In the genomic region with DNA sequence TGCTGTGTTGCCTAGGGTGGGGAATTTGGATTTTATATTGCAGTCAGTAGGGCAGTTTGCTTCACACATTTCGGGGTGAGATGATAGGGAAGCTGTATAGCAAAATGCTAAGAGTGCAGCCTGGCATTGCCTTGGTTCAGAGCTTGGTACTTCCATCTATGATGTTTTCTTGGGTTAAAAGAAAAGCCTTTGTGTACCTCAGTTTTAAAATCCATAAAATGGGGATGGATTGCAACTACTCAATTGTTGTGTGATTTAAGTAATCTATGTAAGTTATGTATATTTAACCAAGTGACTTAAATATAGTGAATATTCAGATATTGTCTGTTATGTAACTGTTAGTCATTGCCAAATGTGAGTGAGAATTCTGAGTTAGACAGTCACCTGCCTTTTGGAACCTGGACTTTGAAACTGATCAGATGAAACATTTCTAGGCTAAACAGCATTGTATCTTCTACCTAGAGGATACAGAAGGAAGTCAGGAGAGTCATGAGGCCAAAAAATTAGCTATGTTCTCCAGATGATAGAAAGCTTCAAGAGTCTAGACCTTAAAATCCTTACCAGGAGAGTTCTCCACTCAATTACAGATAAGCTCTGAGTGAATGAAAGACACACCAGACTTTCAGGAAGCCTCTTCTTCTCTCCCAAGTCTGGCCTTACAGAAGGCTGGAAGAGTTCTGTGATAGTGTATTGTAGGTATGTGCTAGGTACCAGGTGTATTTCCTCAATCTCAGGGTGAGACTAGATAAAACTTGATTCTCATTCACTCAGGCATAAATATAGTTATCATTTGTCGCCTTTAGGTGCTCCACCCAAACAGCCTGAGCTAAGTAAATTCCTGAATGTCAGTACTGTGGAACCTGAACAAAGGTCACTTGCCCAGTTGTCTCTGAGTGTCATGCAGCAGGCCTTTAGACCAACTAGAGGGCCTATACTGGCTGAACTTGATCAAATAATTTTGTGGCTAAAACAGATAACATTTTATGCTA, we compare ENCODE assay signal across 19 cellular contexts. TPM values are rescaled to one million over a fixed set of nuclear protein-coding genes. Genes with fewer than 3 reads are reported as not detected.
DNase-seq lines count a peak whose midpoint lies in the region; ATAC-seq and TF ChIP-seq lines count a peak whose summit lies in the region.
"Had no signal": no experiment of that assay in that cellular context is flagged by ENCODE, and none has a peak within 500 bp of the region (broad histone marks: within the 10 kb centered on the region; RNA-seq: fewer than 3 reads in every experiment).

No MANE protein-coding gene starts in this region.

- peaks cover 54% of the 10 kb centered on the region for H3K4me1 Mint-ChIP-seq in activated T-cell treated with anti-CD3 and anti-CD28 coated beads, Interleukin-2, amount 50 U/mL, for 24 hours (ENCODE audit: low read depth)

- H3K4me2 ChIP-seq in trophoblast cell (ENCODE audit: low read length): no peak overlapping the region

- no peaks in the 10 kb centered on the region for H3K79me1 ChIP-seq in trophoblast cell (ENCODE audit: low read length)

- WGBS in trophoblast cell (ENCODE audit: extremely low coverage, insufficient coverage, insufficient read length): no CpG with 5 or more reads among the region's 2 CpGs

- peaks cover 0 to 60% (median 9%) of the 10 kb centered on the region in 4 donors for H3K4me1 ChIP-seq in Peyer's patch
- H3K4me1 ChIP-seq in trophoblast cell (ENCODE audit: control insufficient read depth in 1 of 2, insufficient read depth in 2 of 2, low read length in 2 of 2): no peaks in the 10 kb centered on the region
- H3K4me1 ChIP-seq in effector memory CD4-positive, alpha-beta T cell (ENCODE audit: control insufficient read depth, insufficient read depth, low read length, poor library complexity, severe bottlenecking): peaks cover 17% of the 10 kb centered on the region

- H3K27ac Mint-ChIP-seq in activated T-cell treated with anti-CD3 and anti-CD28 coated beads, Interleukin-2, amount 50 U/mL, for 24 hours: peak overlapping the region; percentile 30

- intact Hi-C loops in left ventricle myocardium superior (cut with micrococcal nuclease): no loop called here

- H3K4me3 ChIP-seq in Peyer's patch (peak overlapping the region in 2 of 4 donors; percentile 4 to 8), trophoblast cell (ENCODE audit: low read depth, low read length) (no peak overlapping the region)
- H3K4me3 ChIP-seq in effector memory CD4-positive, alpha-beta T cell (ENCODE audit: insufficient read depth, low read depth, low read length, poor library complexity, severe bottlenecking): no peak overlapping the region

- no peak for DNase-seq in activated T-cell treated with anti-CD3 and anti-CD28 coated beads, Interleukin-2, amount 50 U/mL, for 24 hours
- DNase-seq in activated T-cell treated with anti-CD3 and anti-CD28 coated beads for 4 hours (no peak), Peyer's patch (peak in 1 of 3 donors; percentile 79), left ventricle myocardium superior (no peak), trophoblast cell (peak in 1 of 2 donors; percentile 33), C1 segment of cervical spinal cord (lab: John Stamatoyannopoulos, UW) (no peak)
- DNase-seq in effector memory CD4-positive, alpha-beta T cell: no peak
- no peak for DNase-seq in stimulated activated CD4-positive, alpha-beta T cell treated with anti-CD3 and anti-CD28 coated beads, Interleukin-2, amount 100 ng/mL, for 24 hours
- DNase-seq: activated CD8-positive, alpha-beta memory T cell treated with anti-CD3 and anti-CD28 coated beads for 24 hours; activated gamma-delta T cell; esophagus squamous epithelium; head of caudate nucleus; kidney; NCI-H1417; NCI-H2171 treated with DMSO at 0.1 percent for 48 hours; posterior cingulate gyrus; spleen; stimulated activated naive CD4-positive, alpha-beta T cell treated with Interleukin-2 at 50 U/mL for 16 hours had no signal

- no peak overlapping the region for H2AFZ ChIP-seq in trophoblast cell (ENCODE audit: insufficient read depth, low read length, poor library complexity)

- H2BK120ac ChIP-seq in trophoblast cell (ENCODE audit: insufficient read depth, low read length, poor library complexity): no peak overlapping the region

- H3K27ac ChIP-seq in Peyer's patch (peak overlapping the region in 3 of 4 donors; percentile 33 to 75 (median 60)), trophoblast cell (ENCODE audit: low read depth, low read length) (no peak overlapping the region)
- no peak overlapping the region for H3K27ac ChIP-seq in effector memory CD4-positive, alpha-beta T cell (ENCODE audit: insufficient read depth, low read length, poor library complexity, severe bottlenecking)
- H3K27ac ChIP-seq: VCaP had no signal

- H3K23ac ChIP-seq in trophoblast cell (ENCODE audit: low read length): no peak overlapping the region

- TF ChIP-seq CTCF in Peyer's patch (IDR thresholded peaks at IDR 0.05): peak in 1 of 6 experiments; percentile 9

- H2BK5ac ChIP-seq in trophoblast cell (ENCODE audit: low read depth, low read length, poor library complexity): no peak overlapping the region

- H3K36me3 Mint-ChIP-seq in activated T-cell treated with anti-CD3 and anti-CD28 coated beads, Interleukin-2, amount 50 U/mL, for 24 hours (ENCODE audit: low read depth): peaks cover 74% of the 10 kb centered on the region

- peak; percentile 41 for ATAC-seq in left ventricle myocardium superior

- H3K9ac ChIP-seq in trophoblast cell (ENCODE audit: low read length): no peak overlapping the region

- no peak overlapping the region for H2AK5ac ChIP-seq in trophoblast cell (ENCODE audit: low read length)

- H3K14ac ChIP-seq in trophoblast cell (ENCODE audit: low read length): no peak overlapping the region

- peaks cover 0 to 41% (median 4%) of the 10 kb centered on the region in 3 donors for H3K36me3 ChIP-seq in Peyer's patch
- H3K36me3 ChIP-seq in trophoblast cell (ENCODE audit: control insufficient read depth in 1 of 2, insufficient read depth in 2 of 2, low read length in 2 of 2): peaks cover 10 to 12% of the 10 kb centered on the region in 2 experiments
- peaks cover 25% of the 10 kb centered on the region for H3K36me3 ChIP-seq in effector memory CD4-positive, alpha-beta T cell (ENCODE audit: control insufficient read depth, insufficient read depth, low read length)

- peak; percentile 16 to 33 for TF ChIP-seq POLR2A in Peyer's patch (IDR thresholded peaks at IDR 0.05)

- no peaks in the 10 kb centered on the region for H3K9me3 Mint-ChIP-seq in activated T-cell treated with anti-CD3 and anti-CD28 coated beads, Interleukin-2, amount 50 U/mL, for 24 hours

- no peak overlapping the region for H4K91ac ChIP-seq in trophoblast cell (ENCODE audit: low read depth, low read length)

- H4K12ac ChIP-seq in trophoblast cell (ENCODE audit: low read depth, low read length): no peak overlapping the region

- H3K9me3 ChIP-seq in Peyer's patch: no peaks in the 10 kb centered on the region
- H3K9me3 ChIP-seq in trophoblast cell (ENCODE audit: insufficient read depth, low read depth, low read length): no peaks in the 10 kb centered on the region
- no peaks in the 10 kb centered on the region for H3K9me3 ChIP-seq in effector memory CD4-positive, alpha-beta T cell (ENCODE audit: control insufficient read depth, low read length)
- H3K9me3 ChIP-seq: esophagus squamous epithelium, spleen had no signal

- no peaks in the 10 kb centered on the region for H3K79me2 ChIP-seq in trophoblast cell (ENCODE audit: control insufficient read depth, insufficient read depth, low read length, poor library complexity)

- no peak overlapping the region for H2BK12ac ChIP-seq in trophoblast cell (ENCODE audit: low read length)

- peak overlapping the region; percentile 75 for H3K4ac ChIP-seq in trophoblast cell (ENCODE audit: low read depth, low read length)

- H3K4me3 Mint-ChIP-seq in activated T-cell treated with anti-CD3 and anti-CD28 coated beads, Interleukin-2, amount 50 U/mL, for 24 hours: no peak overlapping the region

- no peaks in the 10 kb centered on the region for H3K27me3 Mint-ChIP-seq in activated T-cell treated with anti-CD3 and anti-CD28 coated beads, Interleukin-2, amount 50 U/mL, for 24 hours

- no peak overlapping the region for H4K8ac ChIP-seq in trophoblast cell (ENCODE audit: low read depth, low read length)

- no peaks in the 10 kb centered on the region for H3K27me3 ChIP-seq in Peyer's patch
- no peaks in the 10 kb centered on the region for H3K27me3 ChIP-seq in trophoblast cell (ENCODE audit: insufficient read depth, low read length)
- no peaks in the 10 kb centered on the region for H3K27me3 ChIP-seq in effector memory CD4-positive, alpha-beta T cell (replicated peaks; ENCODE audit: control insufficient read depth, insufficient read depth, low read length, poor library complexity, severe bottlenecking)
- H3K27me3 ChIP-seq: esophagus squamous epithelium, spleen had no signal

- no peak overlapping the region for H3K18ac ChIP-seq in trophoblast cell (ENCODE audit: low read length)

RNA-seq across cellular contexts. Expression of a gene that starts 7.5 kb away (rescaled TPM):
- total RNA-seq in Peyer's patch: 100 to 1,000 TPM in 3 of 4 donors, 10 to 100 TPM in 1; 66.0 to 262 (median 160) TPM
- total RNA-seq in left ventricle myocardium superior: 54.8 TPM
- 41.2 and 42.7 TPM in 2 replicates for polyA plus RNA-seq in trophoblast cell (2013)

RNA-seq across cellular contexts. Expression of a gene that starts 42.7 kb away (rescaled TPM):
- 10 to 100 TPM; 15.7 to 42.2 (median 33.9) TPM for total RNA-seq in Peyer's patch
- total RNA-seq in left ventricle myocardium superior: 12.6 TPM
- 29.1 and 31.9 TPM in 2 replicates for polyA plus RNA-seq in trophoblast cell (2013)

Comparison
In these comparisons a context has a peak if more than half of its experiments do, and no peak if none do; other contexts are left out.
1. H3K27ac ChIP-seq: peak in Peyer's patch (3 of 4); none in trophoblast cell (single experiment) and effector memory CD4-positive, alpha-beta T cell (single experiment).